In the genomic region with DNA sequence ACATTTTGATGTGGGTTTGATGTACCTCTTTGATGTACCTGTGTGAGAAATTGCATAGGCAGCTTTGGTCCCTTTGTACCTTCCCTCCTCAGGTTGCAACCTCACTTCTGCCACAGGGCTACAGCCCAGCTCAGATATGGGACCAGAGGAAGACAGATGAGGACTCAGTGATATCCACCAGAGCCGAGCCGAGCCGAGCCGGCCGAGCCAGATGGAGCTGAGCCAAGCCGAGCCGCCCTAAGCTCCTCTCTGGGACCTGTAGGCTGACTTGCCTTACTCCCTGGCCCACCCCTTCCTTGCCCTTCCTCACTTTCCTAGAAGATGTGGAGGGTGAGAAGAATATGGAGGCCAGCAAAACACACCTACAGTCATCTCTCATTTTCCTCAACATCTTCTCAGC, we compare ENCODE assay signal across 35 cellular contexts. TPM values are rescaled to one million over a fixed set of nuclear protein-coding genes. Genes with fewer than 3 reads are reported as not detected.
"Had no signal": no experiment of that assay in that cellular context is flagged by ENCODE, and none has a peak within 500 bp of the region (broad histone marks: within the 10 kb centered on the region; RNA-seq: fewer than 3 reads in every experiment).

No MANE protein-coding gene starts in this region.

- H3K4me1 ChIP-seq: body of pancreas had no signal

- DNase-seq: activated CD4-positive, alpha-beta memory T cell treated with anti-CD3 and anti-CD28 coated beads for 36 hours; activated CD4-positive, alpha-beta T cell treated with anti-CD3 and anti-CD28 coated beads for 36 hours; activated CD4-positive, alpha-beta T cell treated with anti-CD3 and anti-CD28 coated beads, Interleukin-2, amount 10 ng/mL, durations not matched to agents 24 days and 14 days; activated CD4-positive, CD25-positive, alpha-beta regulatory T cell; activated CD4-positive, CD25-positive, alpha-beta regulatory T cell treated with anti-CD3 and anti-CD28 coated beads, Interleukin-2, amount 50 U/mL, for 72 hours; activated CD8-positive, alpha-beta memory T cell treated with anti-CD3 and anti-CD28 coated beads, Interleukin-2, amount 10 ng/mL, durations not matched to agents 7 days and 5 days; activated CD8-positive, alpha-beta memory T cell treated with anti-CD3 and anti-CD28 coated beads, Interleukin-2, amount 50 U/mL, for 4 hours; activated CD8-positive, alpha-beta T cell treated with anti-CD3 and anti-CD28 coated beads, Interleukin-2, amount 10 ng/mL, durations not matched to agents 7 days and 5 days; activated gamma-delta T cell; activated naive CD4-positive, alpha-beta T cell; activated naive CD4-positive, alpha-beta T cell treated with anti-CD3 and anti-CD28 coated beads, Interleukin-2, amount 10 ng/mL, durations not matched to agents 7 days and 5 days; activated T-cell treated with anti-CD3 and anti-CD28 coated beads, Interleukin-2, amount 50 U/mL, for 1 hour; activated T-cell treated with anti-CD3 and anti-CD28 coated beads, Interleukin-2, amount 50 U/mL, for 48 hours; adrenal gland; amygdala; aorta; body of pancreas; caudate nucleus; cortex of kidney; dermis blood vessel endothelial cell; effector CD4-positive, alpha-beta T cell; esophagus squamous epithelium; foreskin melanocyte; heart right ventricle; T-helper 1 cell; T-helper 2 cell had no signal

- H3K4me3 Mint-ChIP-seq: activated CD4-positive, alpha-beta memory T cell treated with anti-CD3 and anti-CD28 coated beads for 36 hours; activated CD4-positive, alpha-beta T cell treated with anti-CD3 and anti-CD28 coated beads for 36 hours; activated CD4-positive, alpha-beta T cell treated with anti-CD3 and anti-CD28 coated beads, Interleukin-2, amount 10 ng/mL, durations not matched to agents 24 days and 14 days; activated CD8-positive, alpha-beta memory T cell treated with anti-CD3 and anti-CD28 coated beads, Interleukin-2, amount 10 ng/mL, durations not matched to agents 7 days and 5 days; activated CD8-positive, alpha-beta T cell treated with anti-CD3 and anti-CD28 coated beads, Interleukin-2, amount 10 ng/mL, durations not matched to agents 7 days and 5 days; activated naive CD4-positive, alpha-beta T cell treated with anti-CD3 and anti-CD28 coated beads, Interleukin-2, amount 10 ng/mL, durations not matched to agents 7 days and 5 days; activated T-helper 1 cell treated with anti-CD3 and anti-CD28 coated beads, Interleukin-12 subunit alpha, Interleukin-12 subunit beta, Interleukin-2, Interleukin-4 antibody, amounts not matched to agents 30 ng/mL and 10 ng/mL and 1 ng/mL, durations not matched to agents 14 hours and 24 hours and 36 hours had no signal

- ATAC-seq: activated CD8-positive, alpha-beta memory T cell treated with anti-CD3 and anti-CD28 coated beads, Interleukin-2, amount 10 ng/mL, durations not matched to agents 7 days and 5 days; activated CD8-positive, alpha-beta T cell treated with anti-CD3 and anti-CD28 coated beads, Interleukin-2, amount 10 ng/mL, durations not matched to agents 7 days and 5 days; body of pancreas; gastroesophageal sphincter had no signal

- H3K4me3 ChIP-seq: adrenal gland, body of pancreas, esophagus squamous epithelium, gastroesophageal sphincter, heart right ventricle had no signal

- H3K27me3 Mint-ChIP-seq: activated CD4-positive, alpha-beta memory T cell treated with anti-CD3 and anti-CD28 coated beads for 36 hours; activated CD4-positive, alpha-beta T cell treated with anti-CD3 and anti-CD28 coated beads for 36 hours; activated CD4-positive, alpha-beta T cell treated with anti-CD3 and anti-CD28 coated beads, Interleukin-2, amount 10 ng/mL, durations not matched to agents 24 days and 14 days; activated CD8-positive, alpha-beta memory T cell treated with anti-CD3 and anti-CD28 coated beads, Interleukin-2, amount 10 ng/mL, durations not matched to agents 7 days and 5 days; activated naive CD4-positive, alpha-beta T cell treated with anti-CD3 and anti-CD28 coated beads, Interleukin-2, amount 10 ng/mL, durations not matched to agents 7 days and 5 days had no signal

- H3K36me3 ChIP-seq: adrenal gland, esophagus squamous epithelium had no signal

- H3K9me3 ChIP-seq: adrenal gland, body of pancreas, esophagus squamous epithelium, gastroesophageal sphincter, heart right ventricle had no signal

- H3K27ac Mint-ChIP-seq: activated CD4-positive, alpha-beta memory T cell treated with anti-CD3 and anti-CD28 coated beads for 36 hours; activated CD4-positive, alpha-beta T cell treated with anti-CD3 and anti-CD28 coated beads for 36 hours; activated CD4-positive, alpha-beta T cell treated with anti-CD3 and anti-CD28 coated beads, Interleukin-2, amount 10 ng/mL, durations not matched to agents 24 days and 14 days; activated naive CD4-positive, alpha-beta T cell treated with anti-CD3 and anti-CD28 coated beads, Interleukin-2, amount 10 ng/mL, durations not matched to agents 7 days and 5 days; activated naive CD4-positive, alpha-beta T cell treated with anti-CD3 and anti-CD28 coated beads, Interleukin-2, amount 50 U/mL, for 72 hours had no signal

- H3K27ac ChIP-seq: body of pancreas, epithelial cell of prostate, esophagus squamous epithelium, gastroesophageal sphincter, heart right ventricle had no signal

- H3K36me3 Mint-ChIP-seq: activated naive CD4-positive, alpha-beta T cell treated with anti-CD3 and anti-CD28 coated beads, Interleukin-2, amount 50 U/mL, for 72 hours had no signal

- H3K9me3 Mint-ChIP-seq: activated CD4-positive, alpha-beta memory T cell treated with anti-CD3 and anti-CD28 coated beads for 36 hours; activated CD4-positive, alpha-beta T cell treated with anti-CD3 and anti-CD28 coated beads, Interleukin-2, amount 10 ng/mL, durations not matched to agents 24 days and 14 days; activated naive CD4-positive, alpha-beta T cell treated with anti-CD3 and anti-CD28 coated beads, Interleukin-2, amount 10 ng/mL, durations not matched to agents 7 days and 5 days; activated naive CD4-positive, alpha-beta T cell treated with anti-CD3 and anti-CD28 coated beads, Interleukin-2, amount 50 U/mL, for 72 hours; activated T-helper 1 cell treated with anti-CD3 and anti-CD28 coated beads, Interleukin-12 subunit alpha, Interleukin-12 subunit beta, Interleukin-2, Interleukin-4 antibody, amounts not matched to agents 30 ng/mL and 10 ng/mL and 1 ng/mL, durations not matched to agents 14 hours and 24 hours and 36 hours had no signal

- H3K27me3 ChIP-seq: adrenal gland, body of pancreas, esophagus squamous epithelium, gastroesophageal sphincter, heart right ventricle had no signal

RNA-seq across cellular contexts. Expression of a gene that starts 3.8 kb away (rescaled TPM):
- total RNA-seq: activated CD4-positive, alpha-beta T cell treated with anti-CD3 and anti-CD28 coated beads, Interleukin-2, amount 10 ng/mL, durations not matched to agents 24 days and 14 days; activated naive CD4-positive, alpha-beta T cell treated with anti-CD3 and anti-CD28 coated beads, Interleukin-2, amount 50 U/mL, for 72 hours; adrenal gland; aorta; body of pancreas; chondrocyte; dermis blood vessel endothelial cell; endothelial cell of umbilical vein; fibroblast of lung; fibroblast of villous mesenchyme; glomerular endothelial cell; heart right ventricle had no signal
- polyA plus RNA-seq: aorta, endothelial cell of umbilical vein, fibroblast of lung, heart right ventricle had no signal

RNA-seq across cellular contexts. Expression of a gene that starts 15.3 kb away (rescaled TPM):
- total RNA-seq: chondrocyte, endothelial cell of umbilical vein, fibroblast of lung, fibroblast of villous mesenchyme had no signal
- polyA plus RNA-seq: endothelial cell of umbilical vein had no signal
